ENCODE assay signal across 21 cellular contexts in genomic region chrX:144253356-144253755, GRCh38.
DNase-seq lines count a peak whose midpoint lies in the region; TF ChIP-seq lines count a peak whose summit lies in the region.
"Had no signal": no experiment of that assay in that cellular context is flagged by ENCODE, and none has a peak within 500 bp of the region (broad histone marks: within the 10 kb centered on the region; RNA-seq: fewer than 3 reads in every experiment).

No MANE protein-coding gene starts in this region.

- H3K36me3 ChIP-seq in mammary epithelial cell (ENCODE audit: insufficient read depth, low read length), result no peaks in the 10 kb centered on the region
- no peaks in the 10 kb centered on the region for H3K36me3 ChIP-seq in CD8-positive, alpha-beta memory T cell (ENCODE audit: insufficient read depth, low read length)
- H3K36me3 ChIP-seq: BE2C; BLaER1 treated with 17β-estradiol and CSF1 and Interleukin-3, amounts not matched to agents 10 nM and 100 nM had no signal

- H3K4me3 ChIP-seq in mammary epithelial cell (replicated peaks in 1 of 3; ENCODE audit: insufficient read depth in 1 of 3, low read depth in 2 of 3, low read length in 3 of 3) (no peak overlapping the region), fibroblast of the aortic adventitia (ENCODE audit: low read depth, low read length) (no peak overlapping the region)
- H3K4me3 ChIP-seq in CD8-positive, alpha-beta memory T cell (ENCODE audit: low read length), result no peak overlapping the region
- H3K4me3 ChIP-seq: A549; BLaER1 treated with 17β-estradiol and CSF1 and Interleukin-3, amounts not matched to agents 10 nM and 100 nM; GM23338 had no signal

- in situ Hi-C loops in mammary epithelial cell (cut with MboI; ENCODE audit: low sequenced_read_pairs in 2 of 2), result no loop called here

- no peak overlapping the region for H3K27ac ChIP-seq in mammary epithelial cell (ENCODE audit: insufficient read depth, low read depth, low read length)
- H3K27ac ChIP-seq in CD8-positive, alpha-beta memory T cell (ENCODE audit: low read depth, low read length), result no peak overlapping the region
- H3K27ac ChIP-seq: 22Rv1; A549; BLaER1 treated with 17β-estradiol and CSF1 and Interleukin-3, amounts not matched to agents 10 nM and 100 nM had no signal

- TF ChIP-seq CTCF in MCF 10A (IDR thresholded peaks at IDR 0.05; ENCODE audit: unreplicated experiment), result no peak
- no peak for TF ChIP-seq CTCF in mammary epithelial cell (conservative IDR thresholded peaks at IDR 0.05 in 1 of 2, IDR thresholded peaks at IDR 0.05 in 1 of 2; ENCODE audit: extremely low read depth in 1 of 2, insufficient read depth in 1 of 2, low read depth in 1 of 2, low read length in 2 of 2)
- TF ChIP-seq CTCF in fibroblast of the aortic adventitia (IDR thresholded peaks at IDR 0.05; ENCODE audit: insufficient read depth, low read length), result no peak

- H3K27me3 Mint-ChIP-seq in MCF 10A (ENCODE audit: insufficient read depth, unreplicated experiment), result no peaks in the 10 kb centered on the region
- peaks cover 0 to 4% of the 10 kb centered on the region in 2 donors for H3K27me3 Mint-ChIP-seq in CD8-positive, alpha-beta memory T cell
- H3K27me3 Mint-ChIP-seq: CD4-positive, alpha-beta T cell had no signal

- no peaks in the 10 kb centered on the region for H4K20me1 ChIP-seq in mammary epithelial cell (ENCODE audit: insufficient read depth, low read length)
- H4K20me1 ChIP-seq: BLaER1 treated with 17β-estradiol and CSF1 and Interleukin-3, amounts not matched to agents 10 nM and 100 nM had no signal

- H3K9me3 Mint-ChIP-seq in MCF 10A (ENCODE audit: unreplicated experiment), result no peaks in the 10 kb centered on the region
- H3K9me3 Mint-ChIP-seq in CD8-positive, alpha-beta memory T cell, result peaks cover 0 to 7% (median 3%) of the 10 kb centered on the region in 5 donors

- H3K4me1 Mint-ChIP-seq in MCF 10A (ENCODE audit: insufficient read depth, unreplicated experiment), result no peaks in the 10 kb centered on the region
- H3K4me1 Mint-ChIP-seq in CD8-positive, alpha-beta memory T cell, result no peaks in the 10 kb centered on the region
- H3K4me1 Mint-ChIP-seq: CD14-positive monocyte, GM23338, H9 had no signal

- H2AFZ ChIP-seq in mammary epithelial cell (ENCODE audit: low read depth, low read length), result no peak overlapping the region
- H2AFZ ChIP-seq: GM23338 had no signal

- H3K9me3 ChIP-seq in mammary epithelial cell (replicated peaks; ENCODE audit: insufficient read depth, low read length), result no peaks in the 10 kb centered on the region
- no peaks in the 10 kb centered on the region for H3K9me3 ChIP-seq in CD8-positive, alpha-beta memory T cell (ENCODE audit: low read length)
- H3K9me3 ChIP-seq: A549, BE2C had no signal

- DNase-seq in MCF 10A (ENCODE audit: unreplicated experiment) (peak; percentile 23), mammary epithelial cell (no peak), fibroblast of the aortic adventitia (ENCODE audit: low read depth) (peak; percentile 0), stromal cell of bone marrow (ENCODE audit: low read depth) (peak; percentile 4)
- no peak for DNase-seq in CD8-positive, alpha-beta memory T cell
- DNase-seq in activated effector memory CD4-positive, alpha-beta T cell treated with anti-CD3 and anti-CD28 coated beads, Interleukin-2, amount 50 U/mL, for 16 hours, result no peak
- DNase-seq: ACHN; AML-193; BE2C; Calu3; CD4-positive, alpha-beta T cell; COR-L47; DMS53; DMS79 treated with DMSO at 0.1 percent for 48 hours; GF-D8; H9 had no signal

- WGBS in mammary epithelial cell (ENCODE audit: low coverage, missing lambda C conversion rate), result 50% methylated on average over 1 of the region's 1 CpG

- no peak overlapping the region for H3K4me2 ChIP-seq in mammary epithelial cell (ENCODE audit: insufficient read depth, low read depth, low read length)
- H3K4me2 ChIP-seq: A549; BLaER1 treated with 17β-estradiol and CSF1 and Interleukin-3, amounts not matched to agents 10 nM and 100 nM; GM23338 had no signal

- POLR2A ChIA-PET in MCF 10A (lab: Yijun Ruan, JAX), result no interaction called here
- POLR2A ChIA-PET in CD8-positive, alpha-beta memory T cell (lab: Charles Lee), result no interaction called here

- no peak overlapping the region for H3K27ac Mint-ChIP-seq in MCF 10A (ENCODE audit: low read depth, unreplicated experiment)
- H3K27ac Mint-ChIP-seq in CD8-positive, alpha-beta memory T cell, result peak overlapping the region in 1 of 8 donors; percentile 38
- H3K27ac Mint-ChIP-seq: CD14-positive monocyte; CD4-positive, alpha-beta T cell; GM23338; H9 had no signal

- H3K4me3 Mint-ChIP-seq in MCF 10A (ENCODE audit: unreplicated experiment), result no peak overlapping the region
- H3K4me3 Mint-ChIP-seq in CD8-positive, alpha-beta memory T cell, result no peak overlapping the region
- H3K4me3 Mint-ChIP-seq: CD14-positive monocyte; CD4-positive, alpha-beta T cell; GM23338; H9 had no signal

- no peak overlapping the region for H3K9ac ChIP-seq in mammary epithelial cell (ENCODE audit: insufficient read depth, low read length)
- H3K9ac ChIP-seq: BLaER1 treated with 17β-estradiol and CSF1 and Interleukin-3, amounts not matched to agents 10 nM and 100 nM had no signal

- dilution Hi-C loops in mammary epithelial cell (cut with HindIII; ENCODE audit: low sequenced_read_pairs), result no loop called here

- H3K79me2 ChIP-seq in mammary epithelial cell (ENCODE audit: insufficient read depth, low read length), result no peaks in the 10 kb centered on the region

- CTCF ChIA-PET in MCF 10A (lab: Yijun Ruan, JAX), result interaction anchor here (1.0 to 1.1 kb wide), 2 partner anchors 9 to 25 kb away, joined by 3 to 4 read pairs; no protein-coding TSS in a partner anchor
- CTCF ChIA-PET in mammary epithelial cell (lab: Charles Lee; ENCODE audit: low non-redundant PET), result no interaction called here
- CTCF ChIA-PET in CD8-positive, alpha-beta memory T cell (lab: Charles Lee), result no interaction called here

- H3K4me1 ChIP-seq in mammary epithelial cell (ENCODE audit: insufficient read depth, low read length), result no peaks in the 10 kb centered on the region
- no peaks in the 10 kb centered on the region for H3K4me1 ChIP-seq in CD8-positive, alpha-beta memory T cell (ENCODE audit: insufficient read depth, low read length)
- H3K4me1 ChIP-seq: A549; BE2C; BLaER1 treated with 17β-estradiol and CSF1 and Interleukin-3, amounts not matched to agents 10 nM and 100 nM had no signal

- intact Hi-C loops in MCF 10A (cut with micrococcal nuclease) (no loop called here), mammary epithelial cell (cut with micrococcal nuclease) (no loop called here)

- no peaks in the 10 kb centered on the region for H3K27me3 ChIP-seq in mammary epithelial cell (ENCODE audit: insufficient read depth, low read length)
- H3K27me3 ChIP-seq in CD8-positive, alpha-beta memory T cell (ENCODE audit: insufficient read depth, low read length, poor library complexity, severe bottlenecking), result no peaks in the 10 kb centered on the region
- H3K27me3 ChIP-seq: BE2C had no signal

- H3K36me3 Mint-ChIP-seq in MCF 10A (ENCODE audit: insufficient read depth, unreplicated experiment), result no peaks in the 10 kb centered on the region
- H3K36me3 Mint-ChIP-seq in CD8-positive, alpha-beta memory T cell, result no peaks in the 10 kb centered on the region
- H3K36me3 Mint-ChIP-seq: CD14-positive monocyte had no signal

- BruUV-seq in MCF 10A (replicated peaks; lab: Mats Ljungman, UMichigan) (no TSS peak), mammary epithelial cell (replicated peaks; lab: Mats Ljungman, UMichigan) (no TSS peak)

Comparison
In these comparisons a context has a peak if more than half of its experiments do, and no peak if none do; other contexts are left out.
1. DNase-seq: peak in MCF 10A (single experiment), fibroblast of the aortic adventitia (single experiment) and stromal cell of bone marrow (single experiment); none in mammary epithelial cell (single experiment), CD8-positive, alpha-beta memory T cell (0 of 5) and activated effector memory CD4-positive, alpha-beta T cell treated with anti-CD3 and anti-CD28 coated beads, Interleukin-2, amount 50 U/mL, for 16 hours (single experiment).